8 cellular contexts compared by ENCODE assay signal in genomic region chr11:73473252-73473651, GRCh38.
"Had no signal": no experiment of that assay in that cellular context is flagged by ENCODE, and none has a peak within 500 bp of the region (broad histone marks: within the 10 kb centered on the region; RNA-seq: fewer than 3 reads in every experiment).

No MANE protein-coding gene starts in this region.

- FAIRE-seq: G401.6, GM12878, GM12891, GM12892, GM18507, GM19239 had no signal

- DNase-seq: GDM1, GF-D8 had no signal

- H3K4me3 ChIP-seq: GM12878 had no signal
